Comparison of ENCODE assay signal across 8 cellular contexts in the genomic region with DNA sequence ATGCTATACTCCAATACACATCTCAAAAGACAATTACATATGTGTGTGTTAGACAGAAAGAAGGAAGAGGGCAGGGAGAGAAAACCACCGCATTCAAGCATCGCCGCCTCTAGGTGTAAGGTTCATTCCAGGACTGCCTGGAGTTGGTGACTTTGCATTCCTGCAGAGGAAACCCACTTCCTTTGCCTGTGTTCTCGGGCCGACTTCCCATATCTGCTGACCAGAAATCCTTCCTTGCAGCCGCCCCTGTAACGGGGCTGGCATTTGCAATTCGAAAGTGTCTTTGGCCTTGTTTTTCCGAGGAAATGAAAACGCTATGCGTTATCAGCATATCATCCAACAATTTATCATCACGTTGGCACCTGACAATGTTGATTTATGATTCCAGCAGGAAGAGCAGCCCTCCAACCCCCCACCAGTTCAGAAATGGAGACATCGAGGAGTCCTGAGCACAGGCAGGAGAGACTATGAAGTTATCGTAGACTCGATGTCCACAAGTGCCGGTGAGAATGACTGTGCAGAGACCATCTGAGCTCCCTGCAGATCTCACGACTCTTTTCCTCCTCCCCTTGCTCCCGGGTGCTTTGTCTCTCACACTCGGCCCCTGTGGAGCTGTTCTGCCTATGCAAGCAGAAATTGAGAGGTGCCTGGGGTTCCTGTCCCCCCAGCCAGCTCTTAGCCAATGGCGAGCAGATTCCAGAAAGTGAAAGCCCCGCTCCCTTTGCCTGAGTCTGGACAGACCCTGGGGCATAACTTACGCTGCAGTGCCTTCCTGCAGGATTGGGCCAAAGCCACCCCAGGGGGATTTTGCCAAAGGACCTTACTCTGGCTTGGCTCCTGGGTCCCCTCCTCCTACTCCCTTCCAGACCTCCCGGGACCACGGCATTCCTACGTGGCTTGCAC.
DNase-seq lines count a peak whose midpoint lies in the region; ATAC-seq, FAIRE-seq and TF ChIP-seq lines count a peak whose summit lies in the region.

No MANE protein-coding gene starts in this region.

- H3K4me2 ChIP-seq in HepG2 (ENCODE audit: low read depth, low read length), result peak overlapping the region; percentile 96

- H3K4me3 ChIP-seq in HepG2 (replicated peaks in 1 of 3; ENCODE audit: insufficient read depth in 1 of 3, low read depth in 2 of 3, low read length in 3 of 3), result peak overlapping the region; percentile 48 to 68 (median 51)
- no peak overlapping the region for H3K4me3 ChIP-seq in thyroid gland (replicated peaks in 1 of 3)

- intact Hi-C loops in HepG2 (cut with micrococcal nuclease; ENCODE audit: unreplicated experiment), result no loop called here
- intact Hi-C loops in thyroid gland (cut with DNase I), result no loop called here

- H3K9me3 ChIP-seq in HepG2 (ENCODE audit: low read length) (no peaks in the 10 kb centered on the region), thyroid gland (no peaks in the 10 kb centered on the region)

- H3K27ac ChIP-seq in HepG2 (ENCODE audit: extremely low read length, insufficient read depth, low read length) (no peak overlapping the region), thyroid gland (peak overlapping the region; percentile 33 to 57 (median 50))

- H3K4me1 ChIP-seq in HepG2 (ENCODE audit: insufficient read depth, low read length) (peaks cover 18% of the 10 kb centered on the region), thyroid gland (peaks cover 0 to 14% of the 10 kb centered on the region in 2 donors)

- H3K9me3 Mint-ChIP-seq in activated CD8-positive, alpha-beta memory T cell treated with anti-CD3 and anti-CD28 coated beads, Interleukin-2, amount 10 ng/mL, durations not matched to agents 7 days and 5 days (ENCODE audit: low read depth), result no peaks in the 10 kb centered on the region

- POLR2A ChIA-PET in HepG2 (lab: Yijun Ruan, JAX), result interaction anchor here (1.1 to 1.7 kb wide), 2 partner anchors 28 to 162 kb away, joined by 3 to 5 read pairs; a partner anchor contains a TSS

- TF ChIP-seq RAD21 in HepG2 (CRISPR knock-in tag; IDR thresholded peaks at IDR 0.05), result no peak

- ATAC-seq in activated CD8-positive, alpha-beta memory T cell treated with anti-CD3 and anti-CD28 coated beads, Interleukin-2, amount 10 ng/mL, durations not matched to agents 7 days and 5 days, result no peak
- peak; percentile 65 for ATAC-seq in HepG2

- peaks cover 0 to 4% of the 10 kb centered on the region in 2 experiments; a peak in 1 of 5 replicates for H3K27me3 ChIP-seq in HepG2 (ENCODE audit: control insufficient read depth in 1 of 2, insufficient read depth in 2 of 2, low read length in 2 of 2)
- no peaks in the 10 kb centered on the region for H3K27me3 ChIP-seq in thyroid gland

- peaks cover 8% of the 10 kb centered on the region for H3K4me1 Mint-ChIP-seq in activated CD8-positive, alpha-beta memory T cell treated with anti-CD3 and anti-CD28 coated beads, Interleukin-2, amount 10 ng/mL, durations not matched to agents 7 days and 5 days

- no peak overlapping the region for H3K27ac Mint-ChIP-seq in activated CD8-positive, alpha-beta memory T cell treated with anti-CD3 and anti-CD28 coated beads, Interleukin-2, amount 10 ng/mL, durations not matched to agents 7 days and 5 days

- peak overlapping the region; percentile 58 for H2AFZ ChIP-seq in HepG2 (ENCODE audit: low read length)

- H3K9ac ChIP-seq in HepG2 (ENCODE audit: insufficient read depth, low read depth, low read length), result peak overlapping the region; percentile 40

- peak overlapping the region; percentile 34 for H3K4me3 Mint-ChIP-seq in activated CD8-positive, alpha-beta memory T cell treated with anti-CD3 and anti-CD28 coated beads, Interleukin-2, amount 10 ng/mL, durations not matched to agents 7 days and 5 days

- CTCF ChIA-PET in activated CD8-positive, alpha-beta memory T cell treated with anti-CD3 and anti-CD28 coated beads, Interleukin-2, amount 10 ng/mL, durations not matched to agents 7 days and 5 days (lab: Charles Lee), result no interaction called here
- CTCF ChIA-PET in HepG2 (lab: Yijun Ruan, JAX; ENCODE audit: low intra/inter-chr PET ratio, low total read pairs), result interaction anchor here (1.9 kb wide), 1 partner anchor 18 kb away, joined by 7 read pairs; no protein-coding TSS in a partner anchor

- DNase-seq in activated CD8-positive, alpha-beta memory T cell treated with anti-CD3 and anti-CD28 coated beads, Interleukin-2, amount 10 ng/mL, durations not matched to agents 7 days and 5 days, result no peak
- no peak for DNase-seq in activated CD8-positive, alpha-beta memory T cell treated with anti-CD3 and anti-CD28 coated beads for 24 hours
- DNase-seq in brain pericyte (ENCODE audit: low read depth, low spot score), result peak; percentile 30
- no peak for DNase-seq in HepG2 (ENCODE audit: low spot score)
- no peak for DNase-seq in thyroid gland
- no peak for DNase-seq in ureter (ENCODE audit: low spot score)
- DNase-seq in NK-92 treated with Interleukin-12 subunit alpha and Interleukin-12 subunit beta, amount 100 ng/mL, for 24 hours (lab: John Stamatoyannopoulos, UW), result no peak
- DNase-seq in NCI-H69 (lab: John Stamatoyannopoulos, UW), result no peak

- FAIRE-seq in HepG2 (lab: Jason Lieb, UNC), result no peak

- TF ChIP-seq EP300 in HepG2 (IDR thresholded peaks at IDR 0.05; ENCODE audit: low read depth in 2 of 2, low read length in 2 of 2), result no peak
- TF ChIP-seq EP300 in HepG2 (CRISPR knock-in tag; IDR thresholded peaks at IDR 0.05; ENCODE audit: borderline replicate concordance), result no peak

- TF ChIP-seq POLR2A in HepG2 (IDR thresholded peaks at IDR 0.05; ENCODE audit: insufficient read depth in 1 of 2, low read depth in 2 of 2, low read length in 2 of 2) (no peak), thyroid gland (IDR thresholded peaks at IDR 0.05) (no peak)

- H3K36me3 Mint-ChIP-seq in activated CD8-positive, alpha-beta memory T cell treated with anti-CD3 and anti-CD28 coated beads, Interleukin-2, amount 10 ng/mL, durations not matched to agents 7 days and 5 days, result no peaks in the 10 kb centered on the region

- no peaks in the 10 kb centered on the region for H3K27me3 Mint-ChIP-seq in activated CD8-positive, alpha-beta memory T cell treated with anti-CD3 and anti-CD28 coated beads, Interleukin-2, amount 10 ng/mL, durations not matched to agents 7 days and 5 days

- no peaks in the 10 kb centered on the region for H3K79me2 ChIP-seq in HepG2 (ENCODE audit: insufficient read depth, low read length)

- 5% methylated on average over 15 of the region's 25 CpGs for WGBS in HepG2 (ENCODE audit: low lambda C conversion rate)
- 44 to 58% methylated on average over 25 of the region's 25 CpGs for WGBS in thyroid gland, 2 donors

- BruUV-seq in HepG2 (replicated peaks; lab: Mats Ljungman, UMichigan), result no TSS peak

- TF ChIP-seq CTCF in HepG2 (CRISPR knock-in tag; IDR thresholded peaks at IDR 0.05) (no peak), thyroid gland (IDR thresholded peaks at IDR 0.05) (no peak)

- H3K36me3 ChIP-seq in HepG2 (replicated peaks in 1 of 2; ENCODE audit: control insufficient read depth in 1 of 2, insufficient read depth in 2 of 2, low read length in 2 of 2), result no peaks in the 10 kb centered on the region
- no peaks in the 10 kb centered on the region for H3K36me3 ChIP-seq in thyroid gland

- in situ Hi-C loops in HepG2 (cut with HindIII; ENCODE audit: extremely low pct_ligation_motif_present, low pct_unique_long_range_greater_than_20kb), result loop anchor here (25.0 kb wide), 1 partner anchor 149 kb away; no protein-coding TSS in a partner anchor

- no peaks in the 10 kb centered on the region for H4K20me1 ChIP-seq in HepG2 (ENCODE audit: insufficient read depth, low read length)

TF ChIP-seq in HepG2, 621 proteins besides CTCF, POLR2A, EP300 and RAD21 (continues in another document):
- TF ChIP-seq MAFK (conservative IDR thresholded peaks at IDR 0.05 in 1 of 2, IDR thresholded peaks at IDR 0.05 in 1 of 2; ENCODE audit: low read length in 2 of 2) (0 out of 4 replicates have a peak, but pooled peaks of 1 of the 2 experiments have one; percentile 25), SALL1 (CRISPR knock-in tag; IDR thresholded peaks at IDR 0.05) (peak; percentile 11; the same call in 1 of the 2 replicates), ZFP36L2 (CRISPR knock-in tag; IDR thresholded peaks at IDR 0.05) (no peak), PITX1 (CRISPR knock-in tag; IDR thresholded peaks at IDR 0.05) (peak; percentile 19; the same call in 1 of the 2 replicates)
- TF ChIP-seq, protein P1, sequence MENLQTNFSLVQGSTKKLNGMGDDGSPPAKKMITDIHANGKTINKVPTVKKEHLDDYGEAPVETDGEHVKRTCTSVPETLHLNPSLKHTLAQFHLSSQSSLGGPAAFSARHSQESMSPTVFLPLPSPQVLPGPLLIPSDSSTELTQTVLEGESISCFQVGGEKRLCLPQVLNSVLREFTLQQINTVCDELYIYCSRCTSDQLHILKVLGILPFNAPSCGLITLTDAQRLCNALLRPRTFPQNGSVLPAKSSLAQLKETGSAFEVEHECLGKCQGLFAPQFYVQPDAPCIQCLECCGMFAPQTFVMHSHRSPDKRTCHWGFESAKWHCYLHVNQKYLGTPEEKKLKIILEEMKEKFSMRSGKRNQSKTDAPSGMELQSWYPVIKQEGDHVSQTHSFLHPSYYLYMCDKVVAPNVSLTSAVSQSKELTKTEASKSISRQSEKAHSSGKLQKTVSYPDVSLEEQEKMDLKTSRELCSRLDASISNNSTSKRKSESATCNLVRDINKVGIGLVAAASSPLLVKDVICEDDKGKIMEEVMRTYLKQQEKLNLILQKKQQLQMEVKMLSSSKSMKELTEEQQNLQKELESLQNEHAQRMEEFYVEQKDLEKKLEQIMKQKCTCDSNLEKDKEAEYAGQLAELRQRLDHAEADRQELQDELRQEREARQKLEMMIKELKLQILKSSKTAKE (CRISPR knock-in tag; IDR thresholded peaks at IDR 0.05; ENCODE audit: borderline replicate concordance), result no peak
- TF ChIP-seq, protein P2, sequence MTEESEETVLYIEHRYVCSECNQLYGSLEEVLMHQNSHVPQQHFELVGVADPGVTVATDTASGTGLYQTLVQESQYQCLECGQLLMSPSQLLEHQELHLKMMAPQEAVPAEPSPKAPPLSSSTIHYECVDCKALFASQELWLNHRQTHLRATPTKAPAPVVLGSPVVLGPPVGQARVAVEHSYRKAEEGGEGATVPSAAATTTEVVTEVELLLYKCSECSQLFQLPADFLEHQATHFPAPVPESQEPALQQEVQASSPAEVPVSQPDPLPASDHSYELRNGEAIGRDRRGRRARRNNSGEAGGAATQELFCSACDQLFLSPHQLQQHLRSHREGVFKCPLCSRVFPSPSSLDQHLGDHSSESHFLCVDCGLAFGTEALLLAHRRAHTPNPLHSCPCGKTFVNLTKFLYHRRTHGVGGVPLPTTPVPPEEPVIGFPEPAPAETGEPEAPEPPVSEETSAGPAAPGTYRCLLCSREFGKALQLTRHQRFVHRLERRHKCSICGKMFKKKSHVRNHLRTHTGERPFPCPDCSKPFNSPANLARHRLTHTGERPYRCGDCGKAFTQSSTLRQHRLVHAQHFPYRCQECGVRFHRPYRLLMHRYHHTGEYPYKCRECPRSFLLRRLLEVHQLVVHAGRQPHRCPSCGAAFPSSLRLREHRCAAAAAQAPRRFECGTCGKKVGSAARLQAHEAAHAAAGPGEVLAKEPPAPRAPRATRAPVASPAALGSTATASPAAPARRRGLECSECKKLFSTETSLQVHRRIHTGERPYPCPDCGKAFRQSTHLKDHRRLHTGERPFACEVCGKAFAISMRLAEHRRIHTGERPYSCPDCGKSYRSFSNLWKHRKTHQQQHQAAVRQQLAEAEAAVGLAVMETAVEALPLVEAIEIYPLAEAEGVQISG (CRISPR knock-in tag; IDR thresholded peaks at IDR 0.05), result 0 out of 2 replicates have a peak, but pooled peaks have one; percentile 11

Comparison
In these comparisons a context has a peak if more than half of its experiments do, and no peak if none do; other contexts are left out.
1. H3K4me3 ChIP-seq: peak in HepG2 (3 of 3); none in thyroid gland (0 of 3).